Comparison of ENCODE assay signal across 1 cellular context in the genomic region with DNA sequence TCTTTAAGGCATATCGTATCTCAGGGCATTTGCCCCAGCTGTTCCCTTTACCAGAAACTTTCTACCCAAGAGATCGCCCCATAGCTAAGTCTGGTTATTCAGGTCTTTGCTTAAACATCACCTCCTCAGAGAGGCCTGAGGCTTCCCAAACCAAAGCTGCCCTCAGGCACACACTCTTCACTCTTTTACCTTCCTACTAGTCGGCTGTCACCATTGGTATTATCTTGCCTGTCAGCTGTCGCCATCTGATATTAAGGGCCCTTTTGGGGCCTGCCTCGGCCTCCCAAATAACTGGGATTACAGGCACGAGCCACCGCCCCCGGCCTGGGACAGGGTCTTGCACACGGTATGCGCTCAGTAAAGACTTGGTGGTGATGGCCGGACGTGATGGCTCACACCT.
TF ChIP-seq lines count a peak whose summit lies in the region.

No MANE protein-coding gene starts in this region.

TF ChIP-seq in H1, 55 proteins besides CTCF, POLR2A, EP300 and RAD21:
- TF ChIP-seq, protein P1, sequence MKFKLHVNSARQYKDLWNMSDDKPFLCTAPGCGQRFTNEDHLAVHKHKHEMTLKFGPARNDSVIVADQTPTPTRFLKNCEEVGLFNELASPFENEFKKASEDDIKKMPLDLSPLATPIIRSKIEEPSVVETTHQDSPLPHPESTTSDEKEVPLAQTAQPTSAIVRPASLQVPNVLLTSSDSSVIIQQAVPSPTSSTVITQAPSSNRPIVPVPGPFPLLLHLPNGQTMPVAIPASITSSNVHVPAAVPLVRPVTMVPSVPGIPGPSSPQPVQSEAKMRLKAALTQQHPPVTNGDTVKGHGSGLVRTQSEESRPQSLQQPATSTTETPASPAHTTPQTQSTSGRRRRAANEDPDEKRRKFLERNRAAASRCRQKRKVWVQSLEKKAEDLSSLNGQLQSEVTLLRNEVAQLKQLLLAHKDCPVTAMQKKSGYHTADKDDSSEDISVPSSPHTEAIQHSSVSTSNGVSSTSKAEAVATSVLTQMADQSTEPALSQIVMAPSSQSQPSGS (IDR thresholded peaks at IDR 0.05; ENCODE audit: low read length), result no peak
- TF ChIP-seq ASH2L (IDR thresholded peaks at IDR 0.05; ENCODE audit: low read length) (no peak), GABPA (IDR thresholded peaks at IDR 0.05; ENCODE audit: borderline replicate concordance, insufficient read depth, low read length) (no peak), NRF1 (IDR thresholded peaks at IDR 0.05; ENCODE audit: low read depth, low read length) (no peak), TEAD4 (IDR thresholded peaks at IDR 0.05; ENCODE audit: low read depth, low read length) (no peak), CHD1 (IDR thresholded peaks at IDR 0.05; ENCODE audit: low read depth, low read length) (no peak)
- TF ChIP-seq, protein P2, sequence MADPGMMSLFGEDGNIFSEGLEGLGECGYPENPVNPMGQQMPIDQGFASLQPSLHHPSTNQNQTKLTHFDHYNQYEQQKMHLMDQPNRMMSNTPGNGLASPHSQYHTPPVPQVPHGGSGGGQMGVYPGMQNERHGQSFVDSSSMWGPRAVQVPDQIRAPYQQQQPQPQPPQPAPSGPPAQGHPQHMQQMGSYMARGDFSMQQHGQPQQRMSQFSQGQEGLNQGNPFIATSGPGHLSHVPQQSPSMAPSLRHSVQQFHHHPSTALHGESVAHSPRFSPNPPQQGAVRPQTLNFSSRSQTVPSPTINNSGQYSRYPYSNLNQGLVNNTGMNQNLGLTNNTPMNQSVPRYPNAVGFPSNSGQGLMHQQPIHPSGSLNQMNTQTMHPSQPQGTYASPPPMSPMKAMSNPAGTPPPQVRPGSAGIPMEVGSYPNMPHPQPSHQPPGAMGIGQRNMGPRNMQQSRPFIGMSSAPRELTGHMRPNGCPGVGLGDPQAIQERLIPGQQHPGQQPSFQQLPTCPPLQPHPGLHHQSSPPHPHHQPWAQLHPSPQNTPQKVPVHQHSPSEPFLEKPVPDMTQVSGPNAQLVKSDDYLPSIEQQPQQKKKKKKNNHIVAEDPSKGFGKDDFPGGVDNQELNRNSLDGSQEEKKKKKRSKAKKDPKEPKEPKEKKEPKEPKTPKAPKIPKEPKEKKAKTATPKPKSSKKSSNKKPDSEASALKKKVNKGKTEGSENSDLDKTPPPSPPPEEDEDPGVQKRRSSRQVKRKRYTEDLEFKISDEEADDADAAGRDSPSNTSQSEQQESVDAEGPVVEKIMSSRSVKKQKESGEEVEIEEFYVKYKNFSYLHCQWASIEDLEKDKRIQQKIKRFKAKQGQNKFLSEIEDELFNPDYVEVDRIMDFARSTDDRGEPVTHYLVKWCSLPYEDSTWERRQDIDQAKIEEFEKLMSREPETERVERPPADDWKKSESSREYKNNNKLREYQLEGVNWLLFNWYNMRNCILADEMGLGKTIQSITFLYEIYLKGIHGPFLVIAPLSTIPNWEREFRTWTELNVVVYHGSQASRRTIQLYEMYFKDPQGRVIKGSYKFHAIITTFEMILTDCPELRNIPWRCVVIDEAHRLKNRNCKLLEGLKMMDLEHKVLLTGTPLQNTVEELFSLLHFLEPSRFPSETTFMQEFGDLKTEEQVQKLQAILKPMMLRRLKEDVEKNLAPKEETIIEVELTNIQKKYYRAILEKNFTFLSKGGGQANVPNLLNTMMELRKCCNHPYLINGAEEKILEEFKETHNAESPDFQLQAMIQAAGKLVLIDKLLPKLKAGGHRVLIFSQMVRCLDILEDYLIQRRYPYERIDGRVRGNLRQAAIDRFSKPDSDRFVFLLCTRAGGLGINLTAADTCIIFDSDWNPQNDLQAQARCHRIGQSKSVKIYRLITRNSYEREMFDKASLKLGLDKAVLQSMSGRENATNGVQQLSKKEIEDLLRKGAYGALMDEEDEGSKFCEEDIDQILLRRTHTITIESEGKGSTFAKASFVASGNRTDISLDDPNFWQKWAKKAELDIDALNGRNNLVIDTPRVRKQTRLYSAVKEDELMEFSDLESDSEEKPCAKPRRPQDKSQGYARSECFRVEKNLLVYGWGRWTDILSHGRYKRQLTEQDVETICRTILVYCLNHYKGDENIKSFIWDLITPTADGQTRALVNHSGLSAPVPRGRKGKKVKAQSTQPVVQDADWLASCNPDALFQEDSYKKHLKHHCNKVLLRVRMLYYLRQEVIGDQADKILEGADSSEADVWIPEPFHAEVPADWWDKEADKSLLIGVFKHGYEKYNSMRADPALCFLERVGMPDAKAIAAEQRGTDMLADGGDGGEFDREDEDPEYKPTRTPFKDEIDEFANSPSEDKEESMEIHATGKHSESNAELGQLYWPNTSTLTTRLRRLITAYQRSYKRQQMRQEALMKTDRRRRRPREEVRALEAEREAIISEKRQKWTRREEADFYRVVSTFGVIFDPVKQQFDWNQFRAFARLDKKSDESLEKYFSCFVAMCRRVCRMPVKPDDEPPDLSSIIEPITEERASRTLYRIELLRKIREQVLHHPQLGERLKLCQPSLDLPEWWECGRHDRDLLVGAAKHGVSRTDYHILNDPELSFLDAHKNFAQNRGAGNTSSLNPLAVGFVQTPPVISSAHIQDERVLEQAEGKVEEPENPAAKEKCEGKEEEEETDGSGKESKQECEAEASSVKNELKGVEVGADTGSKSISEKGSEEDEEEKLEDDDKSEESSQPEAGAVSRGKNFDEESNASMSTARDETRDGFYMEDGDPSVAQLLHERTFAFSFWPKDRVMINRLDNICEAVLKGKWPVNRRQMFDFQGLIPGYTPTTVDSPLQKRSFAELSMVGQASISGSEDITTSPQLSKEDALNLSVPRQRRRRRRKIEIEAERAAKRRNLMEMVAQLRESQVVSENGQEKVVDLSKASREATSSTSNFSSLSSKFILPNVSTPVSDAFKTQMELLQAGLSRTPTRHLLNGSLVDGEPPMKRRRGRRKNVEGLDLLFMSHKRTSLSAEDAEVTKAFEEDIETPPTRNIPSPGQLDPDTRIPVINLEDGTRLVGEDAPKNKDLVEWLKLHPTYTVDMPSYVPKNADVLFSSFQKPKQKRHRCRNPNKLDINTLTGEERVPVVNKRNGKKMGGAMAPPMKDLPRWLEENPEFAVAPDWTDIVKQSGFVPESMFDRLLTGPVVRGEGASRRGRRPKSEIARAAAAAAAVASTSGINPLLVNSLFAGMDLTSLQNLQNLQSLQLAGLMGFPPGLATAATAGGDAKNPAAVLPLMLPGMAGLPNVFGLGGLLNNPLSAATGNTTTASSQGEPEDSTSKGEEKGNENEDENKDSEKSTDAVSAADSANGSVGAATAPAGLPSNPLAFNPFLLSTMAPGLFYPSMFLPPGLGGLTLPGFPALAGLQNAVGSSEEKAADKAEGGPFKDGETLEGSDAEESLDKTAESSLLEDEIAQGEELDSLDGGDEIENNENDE (IDR thresholded peaks at IDR 0.05; ENCODE audit: insufficient replicate concordance, low read length), result no peak
